Comparison of ENCODE assay signal across 8 cellular contexts in genomic region chr7:158782638-158783490, GRCh38. TPM values are rescaled to one million over a fixed set of nuclear protein-coding genes. Genes with fewer than 3 reads are reported as not detected.
DNase-seq lines count a peak whose midpoint lies in the region; ATAC-seq and TF ChIP-seq lines count a peak whose summit lies in the region.

No MANE protein-coding gene starts in this region.

- no peaks in the 10 kb centered on the region for H3K9me3 ChIP-seq in esophagus squamous epithelium

- ATAC-seq in omental fat pad (ENCODE audit: low FRiP score) (peak; percentile 48), HG02678 (IDR thresholded peaks at IDR 0.05; ENCODE audit: unreplicated experiment) (no peak), GM18502 (IDR thresholded peaks at IDR 0.05; ENCODE audit: poor library complexity, unreplicated experiment) (no peak)

- intact Hi-C loops in esophagus squamous epithelium (cut with DNase I) = no loop called here

- no peak for TF ChIP-seq POLR2A in esophagus squamous epithelium (IDR thresholded peaks at IDR 0.05)

- H3K27me3 ChIP-seq in esophagus squamous epithelium = no peaks in the 10 kb centered on the region

- WGBS in esophagus squamous epithelium, 2 donors = 68 to 74% methylated on average over 11 to 20 of the region's 21 CpGs

- peak overlapping the region; percentile 54 to 84 (median 82) for H3K27ac ChIP-seq in esophagus squamous epithelium

- peaks cover 0 to 82% (median 0%) of the 10 kb centered on the region in 3 donors for H3K36me3 ChIP-seq in esophagus squamous epithelium

- DNase-seq in ELR (ENCODE audit: low read depth) (peak; percentile 49), RKO (ENCODE audit: low spot score) (peak; percentile 44), esophagus squamous epithelium (lab: John Stamatoyannopoulos, UW) (no peak), omental fat pad (ENCODE audit: low spot score) (no peak), NCI-H1436 (lab: John Stamatoyannopoulos, UW) (no peak), RPMI8226 (no peak)

- peaks cover 0 to 58% (median 12%) of the 10 kb centered on the region in 3 donors for H3K4me1 ChIP-seq in esophagus squamous epithelium

- peak overlapping the region in 2 of 4 donors; percentile 3 to 30 for H3K4me3 ChIP-seq in esophagus squamous epithelium

- TF ChIP-seq CTCF in esophagus squamous epithelium (IDR thresholded peaks at IDR 0.05) = peak in 4 of 6 experiments; percentile 24 to 47 (median 42)
- no peak for TF ChIP-seq CTCF in omental fat pad (IDR thresholded peaks at IDR 0.05)

RNA-seq across cellular contexts. Expression of gene ESYT2, which starts 46.4 kb away (rescaled TPM):
- 10 to 100 TPM; 52.1 to 94.2 (median 60.5) TPM for total RNA-seq in esophagus squamous epithelium
- 100 to 1,000 TPM in 3 of 4 donors, 10 to 100 TPM in 1; 81.9 to 151 (median 112) TPM for total RNA-seq in omental fat pad

Comparison
In these comparisons a context has a peak if more than half of its experiments do, and no peak if none do; other contexts are left out.
1. DNase-seq: peak in ELR (single experiment) and RKO (single experiment); none in esophagus squamous epithelium (single experiment), omental fat pad (single experiment), NCI-H1436 (single experiment) and RPMI8226 (single experiment).
2. CTCF ChIP-seq: peak in esophagus squamous epithelium (4 of 6); none in omental fat pad (0 of 3).